12 cellular contexts compared by ENCODE assay signal in the genomic region with DNA sequence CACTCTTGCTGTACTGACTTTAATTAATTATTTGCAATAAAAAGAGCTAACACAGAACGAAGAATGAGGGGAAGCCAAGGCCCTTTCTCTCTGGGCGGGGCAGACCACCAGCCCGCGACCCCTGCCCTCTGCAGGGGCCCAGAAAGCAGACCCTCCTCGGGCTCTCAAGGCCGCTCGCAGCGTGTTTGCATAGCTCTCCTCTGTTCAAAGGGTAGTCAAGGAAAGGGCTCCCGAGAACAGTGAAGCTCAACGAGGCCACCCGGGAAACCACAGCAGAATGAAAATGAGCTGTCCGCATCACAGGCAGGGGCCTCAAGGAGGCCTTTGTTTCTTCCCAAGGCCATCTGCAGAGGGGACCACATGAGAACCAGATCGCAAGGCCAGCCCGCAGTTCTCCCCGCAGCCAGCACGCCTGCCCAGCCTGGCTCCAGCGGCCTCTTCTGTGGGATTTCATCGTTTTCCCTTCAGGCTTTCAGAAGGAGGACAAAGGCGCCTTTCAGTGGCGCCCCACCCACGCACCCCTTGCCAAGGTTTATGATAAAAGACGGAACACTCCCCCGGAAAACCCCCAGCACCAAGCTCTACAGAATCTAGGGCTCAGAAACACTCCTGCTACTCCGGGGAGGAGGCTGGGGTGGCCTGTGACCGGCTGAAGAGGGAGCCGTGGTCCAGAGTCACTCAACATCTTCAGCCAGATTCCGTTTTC. TPM values are rescaled to one million over a fixed set of nuclear protein-coding genes. Genes with fewer than 3 reads are reported as not detected.
DNase-seq lines count a peak whose midpoint lies in the region; ATAC-seq, FAIRE-seq and TF ChIP-seq lines count a peak whose summit lies in the region.
"Had no signal": no experiment of that assay in that cellular context is flagged by ENCODE, and none has a peak within 500 bp of the region (broad histone marks: within the 10 kb centered on the region; RNA-seq: fewer than 3 reads in every experiment).

No MANE protein-coding gene starts in this region.

- peaks cover 4% of the 10 kb centered on the region; the same call in 1 of the 2 replicates for H3K9me2 ChIP-seq in GM23338 (ENCODE audit: insufficient read depth)

- H2AFZ ChIP-seq in GM23338 (peak overlapping the region; percentile 66; the same call in 1 of the 2 replicates), keratinocyte (ENCODE audit: control insufficient read depth, low read length) (no peak overlapping the region)

- dilution Hi-C loops in keratinocyte (cut with MboI; ENCODE audit: extremely low pct_ligation_motif_present, low sequenced_read_pairs), result no loop called here

- no peak for TF ChIP-seq CTCF in GM23338 (conservative IDR thresholded peaks at IDR 0.05; ENCODE audit: low read depth in 2 of 2)
- no peak for TF ChIP-seq CTCF in keratinocyte (optimal IDR thresholded peaks at IDR 0.05 in 1 of 3, IDR thresholded peaks at IDR 0.05 in 1 of 3, conservative IDR thresholded peaks at IDR 0.05 in 1 of 3; ENCODE audit: extremely low read depth in 1 of 3, insufficient read depth in 2 of 3, low read length in 3 of 3)

- H3K9me3 ChIP-seq in keratinocyte (ENCODE audit: control insufficient read depth, low read depth, low read length), result no peaks in the 10 kb centered on the region
- H3K9me3 ChIP-seq: BE2C had no signal

- peaks cover 20% of the 10 kb centered on the region for H3K4me1 Mint-ChIP-seq in GM23338

- no peak overlapping the region for H3K4me3 Mint-ChIP-seq in GM23338

- ATAC-seq in GM23338 (peak; percentile 94), GM21576 (IDR thresholded peaks at IDR 0.05; ENCODE audit: unreplicated experiment) (no peak)

- H3K79me2 ChIP-seq in GM23338 (replicated peaks; ENCODE audit: insufficient read depth), result no peaks in the 10 kb centered on the region
- no peaks in the 10 kb centered on the region for H3K79me2 ChIP-seq in keratinocyte (ENCODE audit: control insufficient read depth, insufficient read depth, low read length)

- H3K27me3 ChIP-seq in GM23338 (ENCODE audit: insufficient read depth) (no peaks in the 10 kb centered on the region), keratinocyte (ENCODE audit: control insufficient read depth, extremely low read depth, insufficient read depth, low read length) (peaks cover 8% of the 10 kb centered on the region)
- H3K27me3 ChIP-seq: BE2C had no signal

- H3K9me3 Mint-ChIP-seq in GM23338, result no peaks in the 10 kb centered on the region; the same call in 2 of the 3 replicates

- H3K9ac ChIP-seq in keratinocyte (ENCODE audit: control insufficient read depth, extremely low read depth, insufficient read depth, low read length), result no peak overlapping the region

- DNase-seq in GM23338 (ENCODE audit: low spot score), result peak; percentile 35
- DNase-seq in caudate nucleus (lab: John Stamatoyannopoulos, UW), result peak; percentile 36 to 98 (median 93)
- no peak for DNase-seq in keratinocyte (ENCODE audit: low read depth, low spot score)
- peak; percentile 76 for DNase-seq in retina
- no peak for DNase-seq in dedifferentiated amniotic fluid mesenchymal stem cell (ENCODE audit: extremely low spot score)
- no peak for DNase-seq in KG1 (lab: John Stamatoyannopoulos, UW)
- no peak for DNase-seq in DMS53 (lab: John Stamatoyannopoulos, UW)
- DNase-seq: BE2C had no signal

- no peaks in the 10 kb centered on the region for H3K9me1 ChIP-seq in keratinocyte (ENCODE audit: control insufficient read depth, extremely low read depth, insufficient read depth, low read length)

- no peak overlapping the region for H3K27ac ChIP-seq in GM23338 (ENCODE audit: low read depth)
- peak overlapping the region; percentile 98 for H3K27ac ChIP-seq in caudate nucleus (ENCODE audit: low read depth, low read length)
- no peak overlapping the region for H3K27ac ChIP-seq in keratinocyte (ENCODE audit: control insufficient read depth, insufficient read depth, low read length)

- H3K36me3 ChIP-seq in GM23338 (ENCODE audit: insufficient read depth), result no peaks in the 10 kb centered on the region
- no peaks in the 10 kb centered on the region for H3K36me3 ChIP-seq in keratinocyte (ENCODE audit: control insufficient read depth in 2 of 2, extremely low read depth in 1 of 2, insufficient read depth in 2 of 2, low read length in 2 of 2)
- H3K36me3 ChIP-seq: BE2C had no signal

- H3K36me3 Mint-ChIP-seq in GM23338 (ENCODE audit: low read depth), result no peaks in the 10 kb centered on the region

- H3K27ac Mint-ChIP-seq in GM23338, result no peak overlapping the region

- H3F3A ChIP-seq in GM23338 (replicated peaks; ENCODE audit: low read depth), result no peaks in the 10 kb centered on the region

- H3K4me1 ChIP-seq in GM23338 (ENCODE audit: insufficient read depth) (no peaks in the 10 kb centered on the region; the same call in 1 of the 2 replicates), keratinocyte (ENCODE audit: control insufficient read depth, extremely low read depth, insufficient read depth, low read length) (peaks cover 6% of the 10 kb centered on the region)
- H3K4me1 ChIP-seq: BE2C had no signal

- H3K4me2 ChIP-seq in GM23338 (no peak overlapping the region), keratinocyte (ENCODE audit: control insufficient read depth, extremely low read depth, insufficient read depth, low read depth, low read length) (peak overlapping the region; percentile 23)

- no peaks in the 10 kb centered on the region for H4K20me1 ChIP-seq in GM23338 (replicated peaks; ENCODE audit: insufficient read depth)
- H4K20me1 ChIP-seq in keratinocyte (ENCODE audit: control insufficient read depth, extremely low read depth, insufficient read depth, low read length), result no peaks in the 10 kb centered on the region

- no peak for FAIRE-seq in keratinocyte (lab: Jason Lieb, UNC)
- FAIRE-seq: GM18507 had no signal

- no peak overlapping the region for H3K4me3 ChIP-seq in GM23338
- no peak overlapping the region for H3K4me3 ChIP-seq in keratinocyte (ENCODE audit: control insufficient read depth in 2 of 3, extremely low read depth in 1 of 3, insufficient read depth in 2 of 3, low read depth in 1 of 3, low read length in 3 of 3)

- H3K27me3 Mint-ChIP-seq in GM23338 (ENCODE audit: insufficient read depth, low read depth, poor library complexity), result peaks cover 12% of the 10 kb centered on the region

TF ChIP-seq in GM23338, 12 proteins besides CTCF, POLR2A, EP300 and RAD21 (continues in another document):
- TF ChIP-seq EZH2phosphoT487 (IDR thresholded peaks at IDR 0.05; ENCODE audit: unreplicated experiment), result no peak
- TF ChIP-seq EZH2 (IDR thresholded peaks at IDR 0.05; ENCODE audit: low read depth, unreplicated experiment), result no peak

RNA-seq across cellular contexts. Expression of gene ACSS1, which starts 25.3 kb away (rescaled TPM):
- total RNA-seq in GM23338 (2014; rRNA removed; shearing (Covaris generic)), result 2.7 and 4.1 TPM in 2 replicates
- 1.1 and 1.3 TPM in 2 replicates for polyA plus RNA-seq in GM23338 (2016; fragmentation: Nextera tagmentation; extraction: Ambion mirVana)
- polyA plus RNA-seq in keratinocyte, result 1.1 to 1.7 TPM (median 1.5 TPM) in 3 replicates
- 0.27 TPM for polyA plus RNA-seq in keratinocyte (2011; ENCODE audit: low read depth)
- 0.57 and 0.64 TPM in 2 replicates for polyA plus RNA-seq in keratinocyte (2011; cell fraction: cytosol; rRNA removed)
- 1.4 and 1.8 TPM in 2 replicates for polyA plus RNA-seq in keratinocyte (2011; cell fraction: nucleus; rRNA removed)
- 1.3 and 1.4 TPM in 2 replicates for polyA plus RNA-seq in keratinocyte (2012; ENCODE audit: low replicate concordance)
- polyA minus RNA-seq in keratinocyte, result 2.2 to 3.1 TPM (median 2.4 TPM) in 3 replicates
- 1.3 TPM for polyA minus RNA-seq in keratinocyte (2011; cell fraction: cytosol; rRNA and poly(A)+ RNA removed)
- polyA minus RNA-seq in keratinocyte (2011; cell fraction: nucleus; rRNA and poly(A)+ RNA removed), result 0.74 and 1.2 TPM in 2 replicates

RNA-seq across cellular contexts. Expression of gene APMAP, which starts 40.1 kb away (rescaled TPM):
- total RNA-seq in GM23338 (2014; rRNA removed; shearing (Covaris generic)), result 70.8 and 72.3 TPM in 2 replicates
- polyA plus RNA-seq in GM23338 (2016; fragmentation: Nextera tagmentation; extraction: Ambion mirVana) (31.7 and 32.0 TPM in 2 replicates), keratinocyte (43.2 to 51.9 TPM (median 48.9 TPM) in 3 replicates)
- 28.5 TPM for polyA plus RNA-seq in keratinocyte (2011; ENCODE audit: low read depth)
- 19.4 and 21.7 TPM in 2 replicates for polyA plus RNA-seq in keratinocyte (2011; cell fraction: cytosol; rRNA removed)
- 82.8 and 86.6 TPM in 2 replicates for polyA plus RNA-seq in keratinocyte (2011; cell fraction: nucleus; rRNA removed)
- polyA plus RNA-seq in keratinocyte (2012; ENCODE audit: low replicate concordance), result 51.6 and 76.8 TPM in 2 replicates
- polyA minus RNA-seq in keratinocyte, result 20.3 to 21.1 TPM (median 20.9 TPM) in 3 replicates
- polyA minus RNA-seq in keratinocyte (2011; cell fraction: cytosol; rRNA and poly(A)+ RNA removed), result 14.6 TPM
- 37.1 and 51.3 TPM in 2 replicates for polyA minus RNA-seq in keratinocyte (2011; cell fraction: nucleus; rRNA and poly(A)+ RNA removed)

RNA-seq across cellular contexts. Expression of gene VSX1, which starts 49.3 kb away (rescaled TPM):
- total RNA-seq in GM23338 (2014; rRNA removed; shearing (Covaris generic)), result 0.16 and 0.73 TPM in 2 replicates
- not detected in 2 replicates for polyA plus RNA-seq in GM23338 (2016; fragmentation: Nextera tagmentation; extraction: Ambion mirVana)
- polyA plus RNA-seq in keratinocyte, result not detected in 3 replicates
- polyA plus RNA-seq in keratinocyte (2011; ENCODE audit: low read depth), result not detected
- not detected in 2 replicates for polyA plus RNA-seq in keratinocyte (2011; cell fraction: cytosol; rRNA removed)
- polyA plus RNA-seq in keratinocyte (2011; cell fraction: nucleus; rRNA removed), result not detected in 2 replicates
- polyA plus RNA-seq in keratinocyte (2012; ENCODE audit: low replicate concordance), result not detected in 2 replicates
- not detected in 3 replicates for polyA minus RNA-seq in keratinocyte
- polyA minus RNA-seq in keratinocyte (2011; cell fraction: cytosol; rRNA and poly(A)+ RNA removed), result not detected
- polyA minus RNA-seq in keratinocyte (2011; cell fraction: nucleus; rRNA and poly(A)+ RNA removed), result not detected in 2 replicates
- total RNA-seq: dermis blood vessel endothelial cell, mesenteric fat pad had no signal

Comparison
In these comparisons a context has a peak if more than half of its experiments do, and no peak if none do; other contexts are left out.
1. DNase-seq: peak in GM23338 (single experiment), caudate nucleus (61 of 61) and retina (single experiment); none in keratinocyte (single experiment), dedifferentiated amniotic fluid mesenchymal stem cell (single experiment), KG1 (single experiment) and DMS53 (single experiment).